In the genomic region with DNA sequence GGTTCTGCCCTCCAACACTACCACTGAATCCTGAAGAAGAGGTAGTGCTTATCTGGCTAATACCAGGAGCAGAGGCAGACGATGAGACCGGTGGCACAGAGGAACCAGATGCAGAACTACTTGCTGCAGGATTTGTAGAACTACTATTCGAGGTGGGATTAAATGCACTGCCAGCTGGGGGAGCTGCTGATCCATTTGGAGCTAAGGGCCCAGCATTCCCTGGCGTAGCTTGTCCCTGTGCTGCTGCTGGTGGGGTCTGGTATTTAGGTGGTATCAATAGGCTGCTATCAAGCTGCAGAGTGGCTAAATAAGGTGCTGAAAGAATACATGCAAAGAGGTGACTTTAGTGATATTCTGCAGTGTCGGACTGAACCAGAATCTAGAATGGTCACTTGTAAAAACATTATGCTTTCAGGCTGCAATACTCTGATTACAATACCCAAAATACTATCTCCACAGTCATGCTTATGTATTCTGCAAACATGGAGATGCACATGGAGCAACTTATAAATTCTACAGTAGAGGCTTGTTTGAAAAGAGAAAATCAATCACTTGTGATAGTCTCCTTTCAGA, we compare ENCODE assay signal across 1 cellular context.
TF ChIP-seq lines count a peak whose summit lies in the region.

No MANE protein-coding gene starts in this region.

TF ChIP-seq in SK-N-SH, 30 proteins besides CTCF, POLR2A, EP300 and RAD21 (continued from another document):
- TF ChIP-seq, protein P1, sequence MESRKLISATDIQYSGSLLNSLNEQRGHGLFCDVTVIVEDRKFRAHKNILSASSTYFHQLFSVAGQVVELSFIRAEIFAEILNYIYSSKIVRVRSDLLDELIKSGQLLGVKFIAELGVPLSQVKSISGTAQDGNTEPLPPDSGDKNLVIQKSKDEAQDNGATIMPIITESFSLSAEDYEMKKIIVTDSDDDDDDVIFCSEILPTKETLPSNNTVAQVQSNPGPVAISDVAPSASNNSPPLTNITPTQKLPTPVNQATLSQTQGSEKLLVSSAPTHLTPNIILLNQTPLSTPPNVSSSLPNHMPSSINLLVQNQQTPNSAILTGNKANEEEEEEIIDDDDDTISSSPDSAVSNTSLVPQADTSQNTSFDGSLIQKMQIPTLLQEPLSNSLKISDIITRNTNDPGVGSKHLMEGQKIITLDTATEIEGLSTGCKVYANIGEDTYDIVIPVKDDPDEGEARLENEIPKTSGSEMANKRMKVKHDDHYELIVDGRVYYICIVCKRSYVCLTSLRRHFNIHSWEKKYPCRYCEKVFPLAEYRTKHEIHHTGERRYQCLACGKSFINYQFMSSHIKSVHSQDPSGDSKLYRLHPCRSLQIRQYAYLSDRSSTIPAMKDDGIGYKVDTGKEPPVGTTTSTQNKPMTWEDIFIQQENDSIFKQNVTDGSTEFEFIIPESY (IDR thresholded peaks at IDR 0.05; ENCODE audit: borderline replicate concordance, low read depth): no peak
- TF ChIP-seq NRF1 (IDR thresholded peaks at IDR 0.05; ENCODE audit: low read depth, low read length): no peak
- no peak for TF ChIP-seq TEAD4 (IDR thresholded peaks at IDR 0.05; ENCODE audit: borderline replicate concordance, insufficient read depth)
- TF ChIP-seq, protein P2, sequence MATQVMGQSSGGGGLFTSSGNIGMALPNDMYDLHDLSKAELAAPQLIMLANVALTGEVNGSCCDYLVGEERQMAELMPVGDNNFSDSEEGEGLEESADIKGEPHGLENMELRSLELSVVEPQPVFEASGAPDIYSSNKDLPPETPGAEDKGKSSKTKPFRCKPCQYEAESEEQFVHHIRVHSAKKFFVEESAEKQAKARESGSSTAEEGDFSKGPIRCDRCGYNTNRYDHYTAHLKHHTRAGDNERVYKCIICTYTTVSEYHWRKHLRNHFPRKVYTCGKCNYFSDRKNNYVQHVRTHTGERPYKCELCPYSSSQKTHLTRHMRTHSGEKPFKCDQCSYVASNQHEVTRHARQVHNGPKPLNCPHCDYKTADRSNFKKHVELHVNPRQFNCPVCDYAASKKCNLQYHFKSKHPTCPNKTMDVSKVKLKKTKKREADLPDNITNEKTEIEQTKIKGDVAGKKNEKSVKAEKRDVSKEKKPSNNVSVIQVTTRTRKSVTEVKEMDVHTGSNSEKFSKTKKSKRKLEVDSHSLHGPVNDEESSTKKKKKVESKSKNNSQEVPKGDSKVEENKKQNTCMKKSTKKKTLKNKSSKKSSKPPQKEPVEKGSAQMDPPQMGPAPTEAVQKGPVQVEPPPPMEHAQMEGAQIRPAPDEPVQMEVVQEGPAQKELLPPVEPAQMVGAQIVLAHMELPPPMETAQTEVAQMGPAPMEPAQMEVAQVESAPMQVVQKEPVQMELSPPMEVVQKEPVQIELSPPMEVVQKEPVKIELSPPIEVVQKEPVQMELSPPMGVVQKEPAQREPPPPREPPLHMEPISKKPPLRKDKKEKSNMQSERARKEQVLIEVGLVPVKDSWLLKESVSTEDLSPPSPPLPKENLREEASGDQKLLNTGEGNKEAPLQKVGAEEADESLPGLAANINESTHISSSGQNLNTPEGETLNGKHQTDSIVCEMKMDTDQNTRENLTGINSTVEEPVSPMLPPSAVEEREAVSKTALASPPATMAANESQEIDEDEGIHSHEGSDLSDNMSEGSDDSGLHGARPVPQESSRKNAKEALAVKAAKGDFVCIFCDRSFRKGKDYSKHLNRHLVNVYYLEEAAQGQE (IDR thresholded peaks at IDR 0.05; ENCODE audit: low read depth, low read length): no peak
- TF ChIP-seq, protein P3, sequence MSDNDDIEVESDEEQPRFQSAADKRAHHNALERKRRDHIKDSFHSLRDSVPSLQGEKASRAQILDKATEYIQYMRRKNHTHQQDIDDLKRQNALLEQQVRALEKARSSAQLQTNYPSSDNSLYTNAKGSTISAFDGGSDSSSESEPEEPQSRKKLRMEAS (IDR thresholded peaks at IDR 0.05; ENCODE audit: low read depth): no peak
